9 cellular contexts compared by ENCODE assay signal in genomic region chr11:68441466-68442230, GRCh38. TPM values are rescaled to one million over a fixed set of nuclear protein-coding genes. Genes with fewer than 3 reads are reported as not detected.
DNase-seq lines count a peak whose midpoint lies in the region; ATAC-seq, FAIRE-seq and TF ChIP-seq lines count a peak whose summit lies in the region.
"Had no signal": no experiment of that assay in that cellular context is flagged by ENCODE, and none has a peak within 500 bp of the region (broad histone marks: within the 10 kb centered on the region; RNA-seq: fewer than 3 reads in every experiment).

No MANE protein-coding gene starts in this region.

- H4K20me1 ChIP-seq in astrocyte (ENCODE audit: insufficient read depth, low read length), result no peaks in the 10 kb centered on the region
- H4K20me1 ChIP-seq in osteoblast (ENCODE audit: insufficient read depth, low read length), result no peaks in the 10 kb centered on the region

- ATAC-seq in GM21423 (IDR thresholded peaks at IDR 0.05; ENCODE audit: unreplicated experiment), result no peak

- no peak for TF ChIP-seq CTCF in astrocyte (IDR thresholded peaks at IDR 0.05; ENCODE audit: insufficient read depth, low read depth, low read length)
- TF ChIP-seq CTCF in osteoblast (IDR thresholded peaks at IDR 0.05; ENCODE audit: extremely low read depth, low read depth, low read length), result no peak

- H3K4me2 ChIP-seq in astrocyte (ENCODE audit: low read length) (peak overlapping the region; percentile 35), osteoblast (ENCODE audit: insufficient read depth, low read length) (no peak overlapping the region)

- H3K36me3 Mint-ChIP-seq in astrocyte (ENCODE audit: low read depth, unreplicated experiment), result peaks cover 2% of the 10 kb centered on the region

- no peak overlapping the region for H2AFZ ChIP-seq in astrocyte (ENCODE audit: low read depth, low read length)
- no peak overlapping the region for H2AFZ ChIP-seq in osteoblast (ENCODE audit: low read length)

- H3K9ac ChIP-seq in astrocyte (ENCODE audit: low read length), result no peak overlapping the region

- peaks cover 19% of the 10 kb centered on the region for H3K4me1 ChIP-seq in astrocyte (ENCODE audit: insufficient read depth, low read length)
- peaks cover 16% of the 10 kb centered on the region for H3K4me1 ChIP-seq in osteoblast (ENCODE audit: insufficient read depth, low read length)

- no peak overlapping the region for H3K4me3 Mint-ChIP-seq in astrocyte (ENCODE audit: unreplicated experiment)

- DNase-seq in GM04503 (ENCODE audit: low read depth) (peak; percentile 11), NCI-H146 (lab: John Stamatoyannopoulos, UW) (peak; percentile 97), astrocyte (ENCODE audit: low read depth) (peak; percentile 29), osteoblast (ENCODE audit: insufficient read length, low spot score, missing footprints) (peak; percentile 89), globus pallidus (ENCODE audit: low spot score) (no peak), RCC 7860 (ENCODE audit: low spot score) (no peak)
- no peak for DNase-seq in activated CD4-positive, alpha-beta T cell treated with anti-CD3 and anti-CD28 coated beads, Interleukin-2, amount 50 U/mL, for 1 hour
- DNase-seq: activated CD4-positive, alpha-beta T cell treated with anti-CD3 and anti-CD28 coated beads for 1 hour had no signal

- H3K9me3 Mint-ChIP-seq in astrocyte (ENCODE audit: unreplicated experiment), result no peaks in the 10 kb centered on the region

- H3K4me3 ChIP-seq in astrocyte (ENCODE audit: insufficient read depth, low read depth, low read length) (no peak overlapping the region), osteoblast (ENCODE audit: insufficient read depth, low read length) (no peak overlapping the region)

- H3K27ac ChIP-seq in astrocyte (ENCODE audit: low read depth, low read length) (no peak overlapping the region), osteoblast (ENCODE audit: low read depth, low read length) (no peak overlapping the region)

- H3K79me2 ChIP-seq in astrocyte (ENCODE audit: insufficient read depth, low read length), result no peaks in the 10 kb centered on the region
- no peaks in the 10 kb centered on the region for H3K79me2 ChIP-seq in osteoblast (ENCODE audit: insufficient read depth, low read length)

- H3K27me3 ChIP-seq in astrocyte (ENCODE audit: insufficient read depth, low read length) (no peaks in the 10 kb centered on the region), osteoblast (ENCODE audit: insufficient read depth, low read length) (no peaks in the 10 kb centered on the region)

- H3K27ac Mint-ChIP-seq in astrocyte (ENCODE audit: unreplicated experiment), result peak overlapping the region; percentile 14

- H3K4me1 Mint-ChIP-seq in astrocyte (ENCODE audit: low read depth, unreplicated experiment), result peaks cover 16% of the 10 kb centered on the region

- H3K36me3 ChIP-seq in astrocyte (ENCODE audit: insufficient read depth, low read length), result peaks cover 3% of the 10 kb centered on the region
- H3K36me3 ChIP-seq in osteoblast (ENCODE audit: insufficient read depth, low read length), result peaks cover 6% of the 10 kb centered on the region

- no peaks in the 10 kb centered on the region for H3K27me3 Mint-ChIP-seq in astrocyte (ENCODE audit: low read depth, unreplicated experiment)

- FAIRE-seq in astrocyte (lab: Jason Lieb, UNC) (no peak), RCC 7860 (lab: Jason Lieb, UNC) (no peak)

- H3K9me3 ChIP-seq in astrocyte (ENCODE audit: insufficient read depth, low read depth, low read length), result no peaks in the 10 kb centered on the region
- no peaks in the 10 kb centered on the region for H3K9me3 ChIP-seq in osteoblast (ENCODE audit: low read depth, low read length)

RNA-seq across cellular contexts. Expression of gene PPP6R3, which starts 18.9 kb away (rescaled TPM):
- total RNA-seq in astrocyte, result 94.0 and 97.8 TPM in 2 replicates
- 131 and 151 TPM in 2 replicates for total RNA-seq in osteoblast

Comparison
In these comparisons a context has a peak if more than half of its experiments do, and no peak if none do; other contexts are left out.
1. DNase-seq: peak in GM04503 (single experiment), NCI-H146 (single experiment), astrocyte (single experiment) and osteoblast (single experiment); none in globus pallidus (single experiment), activated CD4-positive, alpha-beta T cell treated with anti-CD3 and anti-CD28 coated beads, Interleukin-2, amount 50 U/mL, for 1 hour (single experiment) and RCC 7860 (single experiment).